In the genomic region with DNA sequence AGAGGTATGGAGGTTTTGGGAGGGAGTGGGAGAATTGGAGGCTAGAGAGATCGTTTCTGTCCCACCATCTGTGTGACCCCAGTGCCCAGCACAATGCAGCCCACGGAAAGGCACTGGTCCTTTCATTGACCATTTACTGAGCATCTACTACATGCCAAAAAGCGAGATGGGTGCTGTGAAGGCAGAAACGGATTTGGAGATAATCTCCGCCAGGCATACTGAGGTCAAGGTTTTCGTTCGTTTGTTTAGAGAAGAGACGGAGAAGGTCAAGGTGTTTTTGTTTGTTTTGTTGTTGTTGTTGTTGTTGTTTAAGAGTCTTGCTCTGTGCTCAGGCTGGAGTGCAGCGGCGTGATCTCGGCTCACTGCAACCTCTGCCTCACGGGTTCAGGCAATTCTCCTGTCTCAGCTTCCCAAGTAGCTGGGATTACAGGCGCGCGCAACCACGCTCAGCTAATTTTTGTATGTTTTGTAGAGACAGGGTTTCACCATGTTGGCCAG, we compare ENCODE assay signal across 8 cellular contexts. TPM values are rescaled to one million over a fixed set of nuclear protein-coding genes. Genes with fewer than 3 reads are reported as not detected.
A peak's percentile ranks its signal among the peaks of the same experiment; 100 is the strongest.
DNase-seq lines count a peak whose midpoint lies in the region; ATAC-seq, FAIRE-seq and TF ChIP-seq lines count a peak whose summit lies in the region.

No MANE protein-coding gene starts in this region.

- H3K9me3 Mint-ChIP-seq in T-helper 2 cell treated with Interferon-gamma antibody and Interleukin-4, amounts not matched to agents 5 μg/mL and 100 μg/mL, for 36 hours: peaks cover 3% of the 10 kb centered on the region
- peaks cover 3% of the 10 kb centered on the region for H3K9me3 Mint-ChIP-seq in activated naive CD8-positive, alpha-beta T cell treated with anti-CD3 and anti-CD28 coated beads, Interleukin-2, amount 50 U/mL, for 24 hours

- peaks cover 0 to 5% of the 10 kb centered on the region in 2 donors for H3K36me3 ChIP-seq in kidney (ENCODE audit: control insufficient read depth in 1 of 2, insufficient read depth in 2 of 2, low read length in 2 of 2)

- no peak for TF ChIP-seq CTCF in kidney (IDR thresholded peaks at IDR 0.05; ENCODE audit: borderline replicate concordance, extremely low read depth, insufficient read depth)

- H3K4me3 ChIP-seq in kidney (ENCODE audit: low read length in 2 of 2): peak overlapping the region; percentile 95 to 97

- peak overlapping the region; percentile 98 for H3K27ac Mint-ChIP-seq in T-helper 2 cell treated with Interferon-gamma antibody and Interleukin-4, amounts not matched to agents 5 μg/mL and 100 μg/mL, for 36 hours
- peak overlapping the region; percentile 96 for H3K27ac Mint-ChIP-seq in activated naive CD8-positive, alpha-beta T cell treated with anti-CD3 and anti-CD28 coated beads, Interleukin-2, amount 50 U/mL, for 24 hours

- H3K27ac ChIP-seq in kidney (ENCODE audit: low read depth in 2 of 2, low read length in 2 of 2): no peak overlapping the region
- peak overlapping the region; percentile 66 for H3K27ac ChIP-seq in substantia nigra (ENCODE audit: low read depth, low read length, poor library complexity, severe bottlenecking)

- peak overlapping the region in 1 of 2 donors; percentile 88 for H3K9ac ChIP-seq in kidney (ENCODE audit: low read length in 2 of 2)

- H3K9me3 ChIP-seq in kidney (ENCODE audit: control insufficient read depth in 1 of 2, low read length in 2 of 2): no peaks in the 10 kb centered on the region

- ATAC-seq in activated naive CD8-positive, alpha-beta T cell treated with anti-CD3 and anti-CD28 coated beads, Interleukin-2, amount 50 U/mL, for 24 hours: no peak
- no peak for ATAC-seq in HG03457 (IDR thresholded peaks at IDR 0.05; ENCODE audit: unreplicated experiment)

- H3K36me3 Mint-ChIP-seq in T-helper 2 cell treated with Interferon-gamma antibody and Interleukin-4, amounts not matched to agents 5 μg/mL and 100 μg/mL, for 36 hours (ENCODE audit: low read depth): peaks cover 15% of the 10 kb centered on the region
- H3K36me3 Mint-ChIP-seq in activated naive CD8-positive, alpha-beta T cell treated with anti-CD3 and anti-CD28 coated beads, Interleukin-2, amount 50 U/mL, for 24 hours (ENCODE audit: low read depth): peaks cover 8% of the 10 kb centered on the region

- no peak for DNase-seq in T-helper 2 cell treated with Interferon-gamma antibody and Interleukin-4, amounts not matched to agents 5 μg/mL and 100 μg/mL, for 36 hours (ENCODE audit: low spot score)
- no peak for DNase-seq in T-helper 2 cell
- no peak for DNase-seq in activated naive CD8-positive, alpha-beta T cell treated with anti-CD3 and anti-CD28 coated beads, Interleukin-2, amount 50 U/mL, for 24 hours
- no peak for DNase-seq in kidney
- no peak for DNase-seq in substantia nigra (lab: John Stamatoyannopoulos, UW)
- no peak for DNase-seq in SKM-1 (lab: John Stamatoyannopoulos, UW; ENCODE audit: unreplicated experiment)
- DNase-seq in erythroblast (lab: John Stamatoyannopoulos, UW): no peak

- peaks cover 27% of the 10 kb centered on the region for H3K4me1 Mint-ChIP-seq in T-helper 2 cell treated with Interferon-gamma antibody and Interleukin-4, amounts not matched to agents 5 μg/mL and 100 μg/mL, for 36 hours (ENCODE audit: low read depth)
- H3K4me1 Mint-ChIP-seq in activated naive CD8-positive, alpha-beta T cell treated with anti-CD3 and anti-CD28 coated beads, Interleukin-2, amount 50 U/mL, for 24 hours: peaks cover 40% of the 10 kb centered on the region

- H3K4me1 ChIP-seq in kidney (ENCODE audit: control insufficient read depth in 1 of 2, insufficient read depth in 1 of 2, low read depth in 1 of 2, low read length in 2 of 2): peaks cover 9% of the 10 kb centered on the region in 2 donors

- no peak for FAIRE-seq in kidney (lab: Jason Lieb, UNC)

- peak overlapping the region; percentile 100 for H3K4me3 Mint-ChIP-seq in T-helper 2 cell treated with Interferon-gamma antibody and Interleukin-4, amounts not matched to agents 5 μg/mL and 100 μg/mL, for 36 hours
- peak overlapping the region; percentile 93 for H3K4me3 Mint-ChIP-seq in activated naive CD8-positive, alpha-beta T cell treated with anti-CD3 and anti-CD28 coated beads, Interleukin-2, amount 50 U/mL, for 24 hours

- H3K27me3 Mint-ChIP-seq in T-helper 2 cell treated with Interferon-gamma antibody and Interleukin-4, amounts not matched to agents 5 μg/mL and 100 μg/mL, for 36 hours (ENCODE audit: low read depth): no peaks in the 10 kb centered on the region
- no peaks in the 10 kb centered on the region for H3K27me3 Mint-ChIP-seq in activated naive CD8-positive, alpha-beta T cell treated with anti-CD3 and anti-CD28 coated beads, Interleukin-2, amount 50 U/mL, for 24 hours

- TF ChIP-seq POLR2A in erythroblast (IDR thresholded peaks at IDR 0.05; ENCODE audit: low read length): no peak

- intact Hi-C loops in kidney (cut with DNase I): no loop called here

RNA-seq across cellular contexts. Expression of gene ZBTB43, which starts 0.6 kb away (rescaled TPM):
- total RNA-seq in kidney: 18.8 TPM
- 6.6 TPM for polyA plus RNA-seq in kidney (ENCODE audit: insufficient read depth, low read depth, low replicate concordance)

RNA-seq across cellular contexts. Expression of gene ZBTB34, which starts 56.2 kb away (rescaled TPM):
- total RNA-seq in kidney: 12.5 TPM
- polyA plus RNA-seq in kidney (ENCODE audit: insufficient read depth, low read depth, low replicate concordance): 2.5 TPM
